In the genomic region with DNA sequence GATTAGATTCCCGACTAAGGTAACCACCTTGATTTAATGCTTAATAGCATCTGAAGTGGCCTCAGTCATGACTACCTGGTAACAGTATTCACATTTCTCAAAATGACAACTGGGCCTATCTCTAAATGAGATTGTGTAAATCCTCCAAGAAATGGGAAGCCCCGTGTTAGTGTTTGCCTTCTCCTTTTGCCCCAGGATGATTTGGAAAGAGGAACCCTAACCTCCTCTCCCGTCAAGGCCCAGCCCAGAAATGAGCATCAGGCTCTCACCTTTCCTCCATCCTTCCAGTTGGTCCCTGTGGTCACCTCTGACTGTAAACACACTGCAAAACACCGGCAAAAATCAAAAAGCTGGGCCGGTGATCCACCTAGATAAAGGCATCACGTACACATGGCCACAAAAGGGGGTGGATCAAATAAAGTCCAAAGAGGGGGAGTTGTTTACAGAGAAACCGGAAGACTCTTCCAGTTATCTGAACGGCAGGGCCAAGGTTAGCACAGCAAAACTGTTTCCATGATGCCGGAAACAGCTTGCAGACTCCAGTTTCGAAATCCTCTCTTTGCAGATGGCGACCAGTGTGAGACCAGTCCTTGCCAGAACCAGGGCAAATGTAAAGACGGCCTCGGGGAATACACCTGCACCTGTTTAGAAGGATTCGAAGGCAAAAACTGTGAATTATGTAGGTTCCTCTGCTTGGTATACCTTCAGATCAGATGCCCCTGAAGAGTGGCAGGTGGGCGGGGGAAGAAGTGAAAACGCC, we compare ENCODE assay signal across 1 cellular context.
TF ChIP-seq lines count a peak whose summit lies in the region.

No MANE protein-coding gene starts in this region.

TF ChIP-seq in HepG2, 621 proteins besides CTCF, POLR2A, EP300 and RAD21 (continued from another document and continues in another):
- TF ChIP-seq, protein P1, sequence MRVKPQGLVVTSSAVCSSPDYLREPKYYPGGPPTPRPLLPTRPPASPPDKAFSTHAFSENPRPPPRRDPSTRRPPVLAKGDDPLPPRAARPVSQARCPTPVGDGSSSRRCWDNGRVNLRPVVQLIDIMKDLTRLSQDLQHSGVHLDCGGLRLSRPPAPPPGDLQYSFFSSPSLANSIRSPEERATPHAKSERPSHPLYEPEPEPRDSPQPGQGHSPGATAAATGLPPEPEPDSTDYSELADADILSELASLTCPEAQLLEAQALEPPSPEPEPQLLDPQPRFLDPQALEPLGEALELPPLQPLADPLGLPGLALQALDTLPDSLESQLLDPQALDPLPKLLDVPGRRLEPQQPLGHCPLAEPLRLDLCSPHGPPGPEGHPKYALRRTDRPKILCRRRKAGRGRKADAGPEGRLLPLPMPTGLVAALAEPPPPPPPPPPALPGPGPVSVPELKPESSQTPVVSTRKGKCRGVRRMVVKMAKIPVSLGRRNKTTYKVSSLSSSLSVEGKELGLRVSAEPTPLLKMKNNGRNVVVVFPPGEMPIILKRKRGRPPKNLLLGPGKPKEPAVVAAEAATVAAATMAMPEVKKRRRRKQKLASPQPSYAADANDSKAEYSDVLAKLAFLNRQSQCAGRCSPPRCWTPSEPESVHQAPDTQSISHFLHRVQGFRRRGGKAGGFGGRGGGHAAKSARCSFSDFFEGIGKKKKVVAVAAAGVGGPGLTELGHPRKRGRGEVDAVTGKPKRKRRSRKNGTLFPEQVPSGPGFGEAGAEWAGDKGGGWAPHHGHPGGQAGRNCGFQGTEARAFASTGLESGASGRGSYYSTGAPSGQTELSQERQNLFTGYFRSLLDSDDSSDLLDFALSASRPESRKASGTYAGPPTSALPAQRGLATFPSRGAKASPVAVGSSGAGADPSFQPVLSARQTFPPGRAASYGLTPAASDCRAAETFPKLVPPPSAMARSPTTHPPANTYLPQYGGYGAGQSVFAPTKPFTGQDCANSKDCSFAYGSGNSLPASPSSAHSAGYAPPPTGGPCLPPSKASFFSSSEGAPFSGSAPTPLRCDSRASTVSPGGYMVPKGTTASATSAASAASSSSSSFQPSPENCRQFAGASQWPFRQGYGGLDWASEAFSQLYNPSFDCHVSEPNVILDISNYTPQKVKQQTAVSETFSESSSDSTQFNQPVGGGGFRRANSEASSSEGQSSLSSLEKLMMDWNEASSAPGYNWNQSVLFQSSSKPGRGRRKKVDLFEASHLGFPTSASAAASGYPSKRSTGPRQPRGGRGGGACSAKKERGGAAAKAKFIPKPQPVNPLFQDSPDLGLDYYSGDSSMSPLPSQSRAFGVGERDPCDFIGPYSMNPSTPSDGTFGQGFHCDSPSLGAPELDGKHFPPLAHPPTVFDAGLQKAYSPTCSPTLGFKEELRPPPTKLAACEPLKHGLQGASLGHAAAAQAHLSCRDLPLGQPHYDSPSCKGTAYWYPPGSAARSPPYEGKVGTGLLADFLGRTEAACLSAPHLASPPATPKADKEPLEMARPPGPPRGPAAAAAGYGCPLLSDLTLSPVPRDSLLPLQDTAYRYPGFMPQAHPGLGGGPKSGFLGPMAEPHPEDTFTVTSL (CRISPR knock-in tag; IDR thresholded peaks at IDR 0.05; ENCODE audit: borderline replicate concordance) = peak; percentile 98
- TF ChIP-seq LCORL (IDR thresholded peaks at IDR 0.05) (no peak), LCORL (CRISPR knock-in tag; IDR thresholded peaks at IDR 0.05) (peak; percentile 91), ZBTB7A (CRISPR knock-in tag; IDR thresholded peaks at IDR 0.05) (no peak), MAF1 (CRISPR knock-in tag; IDR thresholded peaks at IDR 0.05; ENCODE audit: borderline replicate concordance) (no peak), SIX4 (CRISPR knock-in tag; IDR thresholded peaks at IDR 0.05) (peak; percentile 83), ATF7-NPFF (CRISPR knock-in tag; IDR thresholded peaks at IDR 0.05; ENCODE audit: low read depth) (0 out of 2 replicates have a peak, but pooled peaks have one; percentile 50), SKI (IDR thresholded peaks at IDR 0.05; ENCODE audit: partially characterized antibody) (peak; percentile 83), SRSF1 (optimal IDR thresholded peaks at IDR 0.05; ENCODE audit: low read depth, low read length) (no peak), ZNF569 (CRISPR knock-in tag; IDR thresholded peaks at IDR 0.05; ENCODE audit: borderline replicate concordance) (no peak; the same call in 1 of the 2 replicates), DR1 (CRISPR knock-in tag; IDR thresholded peaks at IDR 0.05) (no peak), NR1H2 (CRISPR knock-in tag; IDR thresholded peaks at IDR 0.05; ENCODE audit: borderline replicate concordance, low read depth) (no peak), NFE2 (CRISPR knock-in tag; IDR thresholded peaks at IDR 0.05) (no peak), MEF2D (CRISPR knock-in tag; IDR thresholded peaks at IDR 0.05) (peak; percentile 97), ZC3H13 (CRISPR knock-in tag; IDR thresholded peaks at IDR 0.05) (no peak; the same call in 1 of the 2 replicates), KDM2A (CRISPR knock-in tag; IDR thresholded peaks at IDR 0.05; ENCODE audit: borderline replicate concordance, low read depth) (peak; percentile 63; the same call in 1 of the 2 replicates), SMYD3 (CRISPR knock-in tag; IDR thresholded peaks at IDR 0.05) (0 out of 2 replicates have a peak, but pooled peaks have one; percentile 43), MAZ (IDR thresholded peaks at IDR 0.05; ENCODE audit: borderline replicate concordance, low read depth, low read length) (no peak), MAZ (CRISPR knock-in tag; IDR thresholded peaks at IDR 0.05; ENCODE audit: low read depth) (peak; percentile 46), ZNF510 (CRISPR knock-in tag; IDR thresholded peaks at IDR 0.05; ENCODE audit: low read depth) (no peak), CENPX (CRISPR knock-in tag; IDR thresholded peaks at IDR 0.05) (no peak), ZNF615 (CRISPR knock-in tag; IDR thresholded peaks at IDR 0.05; ENCODE audit: borderline replicate concordance) (0 out of 2 replicates have a peak, but pooled peaks have one; percentile 73), CBX2 (IDR thresholded peaks at IDR 0.05; ENCODE audit: low read depth, low read length) (no peak), CBX2 (CRISPR knock-in tag; IDR thresholded peaks at IDR 0.05; ENCODE audit: low read depth) (no peak), RAD51 (IDR thresholded peaks at IDR 0.05; ENCODE audit: borderline replicate concordance) (no peak), CEBPB (IDR thresholded peaks at IDR 0.05; ENCODE audit: borderline replicate concordance, low read depth, low read length) (peak; percentile 88)
- TF ChIP-seq, protein P2, sequence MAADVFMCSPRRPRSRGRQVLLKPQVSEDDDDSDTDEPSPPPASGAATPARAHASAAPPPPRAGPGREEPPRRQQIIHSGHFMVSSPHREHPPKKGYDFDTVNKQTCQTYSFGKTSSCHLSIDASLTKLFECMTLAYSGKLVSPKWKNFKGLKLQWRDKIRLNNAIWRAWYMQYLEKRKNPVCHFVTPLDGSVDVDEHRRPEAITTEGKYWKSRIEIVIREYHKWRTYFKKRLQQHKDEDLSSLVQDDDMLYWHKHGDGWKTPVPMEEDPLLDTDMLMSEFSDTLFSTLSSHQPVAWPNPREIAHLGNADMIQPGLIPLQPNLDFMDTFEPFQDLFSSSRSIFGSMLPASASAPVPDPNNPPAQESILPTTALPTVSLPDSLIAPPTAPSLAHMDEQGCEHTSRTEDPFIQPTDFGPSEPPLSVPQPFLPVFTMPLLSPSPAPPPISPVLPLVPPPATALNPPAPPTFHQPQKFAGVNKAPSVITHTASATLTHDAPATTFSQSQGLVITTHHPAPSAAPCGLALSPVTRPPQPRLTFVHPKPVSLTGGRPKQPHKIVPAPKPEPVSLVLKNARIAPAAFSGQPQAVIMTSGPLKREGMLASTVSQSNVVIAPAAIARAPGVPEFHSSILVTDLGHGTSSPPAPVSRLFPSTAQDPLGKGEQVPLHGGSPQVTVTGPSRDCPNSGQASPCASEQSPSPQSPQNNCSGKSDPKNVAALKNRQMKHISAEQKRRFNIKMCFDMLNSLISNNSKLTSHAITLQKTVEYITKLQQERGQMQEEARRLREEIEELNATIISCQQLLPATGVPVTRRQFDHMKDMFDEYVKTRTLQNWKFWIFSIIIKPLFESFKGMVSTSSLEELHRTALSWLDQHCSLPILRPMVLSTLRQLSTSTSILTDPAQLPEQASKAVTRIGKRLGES (CRISPR knock-in tag; IDR thresholded peaks at IDR 0.05; ENCODE audit: borderline replicate concordance) = no peak
- TF ChIP-seq, protein P3, sequence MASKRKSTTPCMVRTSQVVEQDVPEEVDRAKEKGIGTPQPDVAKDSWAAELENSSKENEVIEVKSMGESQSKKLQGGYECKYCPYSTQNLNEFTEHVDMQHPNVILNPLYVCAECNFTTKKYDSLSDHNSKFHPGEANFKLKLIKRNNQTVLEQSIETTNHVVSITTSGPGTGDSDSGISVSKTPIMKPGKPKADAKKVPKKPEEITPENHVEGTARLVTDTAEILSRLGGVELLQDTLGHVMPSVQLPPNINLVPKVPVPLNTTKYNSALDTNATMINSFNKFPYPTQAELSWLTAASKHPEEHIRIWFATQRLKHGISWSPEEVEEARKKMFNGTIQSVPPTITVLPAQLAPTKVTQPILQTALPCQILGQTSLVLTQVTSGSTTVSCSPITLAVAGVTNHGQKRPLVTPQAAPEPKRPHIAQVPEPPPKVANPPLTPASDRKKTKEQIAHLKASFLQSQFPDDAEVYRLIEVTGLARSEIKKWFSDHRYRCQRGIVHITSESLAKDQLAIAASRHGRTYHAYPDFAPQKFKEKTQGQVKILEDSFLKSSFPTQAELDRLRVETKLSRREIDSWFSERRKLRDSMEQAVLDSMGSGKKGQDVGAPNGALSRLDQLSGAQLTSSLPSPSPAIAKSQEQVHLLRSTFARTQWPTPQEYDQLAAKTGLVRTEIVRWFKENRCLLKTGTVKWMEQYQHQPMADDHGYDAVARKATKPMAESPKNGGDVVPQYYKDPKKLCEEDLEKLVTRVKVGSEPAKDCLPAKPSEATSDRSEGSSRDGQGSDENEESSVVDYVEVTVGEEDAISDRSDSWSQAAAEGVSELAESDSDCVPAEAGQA (IDR thresholded peaks at IDR 0.05; ENCODE audit: low read depth) = peak; percentile 76
- TF ChIP-seq, protein P3 (CRISPR knock-in tag; IDR thresholded peaks at IDR 0.05; ENCODE audit: borderline replicate concordance) = no peak
- TF ChIP-seq, protein P4, sequence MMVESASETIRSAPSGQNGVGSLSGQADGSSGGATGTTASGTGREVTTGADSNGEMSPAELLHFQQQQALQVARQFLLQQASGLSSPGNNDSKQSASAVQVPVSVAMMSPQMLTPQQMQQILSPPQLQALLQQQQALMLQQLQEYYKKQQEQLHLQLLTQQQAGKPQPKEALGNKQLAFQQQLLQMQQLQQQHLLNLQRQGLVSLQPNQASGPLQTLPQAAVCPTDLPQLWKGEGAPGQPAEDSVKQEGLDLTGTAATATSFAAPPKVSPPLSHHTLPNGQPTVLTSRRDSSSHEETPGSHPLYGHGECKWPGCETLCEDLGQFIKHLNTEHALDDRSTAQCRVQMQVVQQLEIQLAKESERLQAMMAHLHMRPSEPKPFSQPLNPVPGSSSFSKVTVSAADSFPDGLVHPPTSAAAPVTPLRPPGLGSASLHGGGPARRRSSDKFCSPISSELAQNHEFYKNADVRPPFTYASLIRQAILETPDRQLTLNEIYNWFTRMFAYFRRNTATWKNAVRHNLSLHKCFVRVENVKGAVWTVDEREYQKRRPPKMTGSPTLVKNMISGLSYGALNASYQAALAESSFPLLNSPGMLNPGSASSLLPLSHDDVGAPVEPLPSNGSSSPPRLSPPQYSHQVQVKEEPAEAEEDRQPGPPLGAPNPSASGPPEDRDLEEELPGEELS (CRISPR knock-in tag; IDR thresholded peaks at IDR 0.05) = peak; percentile 100
- TF ChIP-seq, protein P5, sequence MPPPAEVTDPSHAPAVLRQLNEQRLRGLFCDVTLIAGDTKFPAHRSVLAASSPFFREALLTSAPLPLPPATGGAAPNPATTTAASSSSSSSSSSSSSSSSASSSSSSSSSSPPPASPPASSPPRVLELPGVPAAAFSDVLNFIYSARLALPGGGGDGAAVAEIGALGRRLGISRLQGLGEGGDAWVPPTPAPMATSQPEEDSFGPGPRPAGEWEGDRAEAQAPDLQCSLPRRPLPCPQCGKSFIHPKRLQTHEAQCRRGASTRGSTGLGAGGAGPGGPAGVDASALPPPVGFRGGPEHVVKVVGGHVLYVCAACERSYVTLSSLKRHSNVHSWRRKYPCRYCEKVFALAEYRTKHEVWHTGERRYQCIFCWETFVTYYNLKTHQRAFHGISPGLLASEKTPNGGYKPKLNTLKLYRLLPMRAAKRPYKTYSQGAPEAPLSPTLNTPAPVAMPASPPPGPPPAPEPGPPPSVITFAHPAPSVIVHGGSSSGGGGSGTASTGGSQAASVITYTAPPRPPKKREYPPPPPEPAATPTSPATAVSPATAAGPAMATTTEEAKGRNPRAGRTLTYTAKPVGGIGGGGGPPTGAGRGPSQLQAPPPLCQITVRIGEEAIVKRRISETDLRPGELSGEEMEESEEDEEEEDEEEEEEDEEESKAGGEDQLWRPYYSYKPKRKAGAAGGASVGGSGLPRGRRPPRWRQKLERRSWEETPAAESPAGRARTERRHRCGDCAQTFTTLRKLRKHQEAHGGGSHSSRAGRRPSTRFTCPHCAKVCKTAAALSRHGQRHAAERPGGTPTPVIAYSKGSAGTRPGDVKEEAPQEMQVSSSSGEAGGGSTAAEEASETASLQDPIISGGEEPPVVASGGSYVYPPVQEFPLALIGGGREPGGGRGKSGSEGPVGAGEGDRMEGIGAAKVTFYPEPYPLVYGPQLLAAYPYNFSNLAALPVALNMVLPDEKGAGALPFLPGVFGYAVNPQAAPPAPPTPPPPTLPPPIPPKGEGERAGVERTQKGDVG (CRISPR knock-in tag; IDR thresholded peaks at IDR 0.05; ENCODE audit: borderline replicate concordance) = peak; percentile 56; the same call in 1 of the 2 replicates
- TF ChIP-seq, protein P6, sequence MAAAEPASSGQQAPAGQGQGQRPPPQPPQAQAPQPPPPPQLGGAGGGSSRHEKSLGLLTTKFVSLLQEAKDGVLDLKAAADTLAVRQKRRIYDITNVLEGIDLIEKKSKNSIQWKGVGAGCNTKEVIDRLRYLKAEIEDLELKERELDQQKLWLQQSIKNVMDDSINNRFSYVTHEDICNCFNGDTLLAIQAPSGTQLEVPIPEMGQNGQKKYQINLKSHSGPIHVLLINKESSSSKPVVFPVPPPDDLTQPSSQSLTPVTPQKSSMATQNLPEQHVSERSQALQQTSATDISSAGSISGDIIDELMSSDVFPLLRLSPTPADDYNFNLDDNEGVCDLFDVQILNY (CRISPR knock-in tag; conservative IDR thresholded peaks at IDR 0.05) = no peak
